17 cellular contexts compared by ENCODE assay signal in genomic region chr15:48681274-48681840, GRCh38. TPM values are rescaled to one million over a fixed set of nuclear protein-coding genes. Genes with fewer than 3 reads are reported as not detected.
DNase-seq lines count a peak whose midpoint lies in the region; ATAC-seq, FAIRE-seq and TF ChIP-seq lines count a peak whose summit lies in the region.
"Had no signal": no experiment of that assay in that cellular context is flagged by ENCODE, and none has a peak within 500 bp of the region (broad histone marks: within the 10 kb centered on the region; RNA-seq: fewer than 3 reads in every experiment).

No MANE protein-coding gene starts in this region.

- ATAC-seq in GM18502 (IDR thresholded peaks at IDR 0.05; ENCODE audit: poor library complexity, unreplicated experiment), result no peak
- ATAC-seq: gastrocnemius medialis had no signal

- H3K4me2 ChIP-seq in skeletal muscle satellite cell (ENCODE audit: low read length), result peak overlapping the region; percentile 26

- H3K27me3 ChIP-seq in skeletal muscle satellite cell (ENCODE audit: control insufficient read depth, insufficient read depth, low read length), result no peaks in the 10 kb centered on the region
- H3K27me3 ChIP-seq: gastrocnemius medialis, right atrium auricular region had no signal

- peak overlapping the region; percentile 39 for H3K9ac ChIP-seq in skeletal muscle satellite cell (ENCODE audit: low read depth, low read length)

- H3K4me1 ChIP-seq in skeletal muscle satellite cell (ENCODE audit: control insufficient read depth, insufficient read depth, low read length), result peaks cover 32% of the 10 kb centered on the region
- H3K4me1 ChIP-seq: gastrocnemius medialis, right atrium auricular region had no signal

- H3K4me3 ChIP-seq in epithelial cell of esophagus (ENCODE audit: low read length), result no peak overlapping the region
- no peak overlapping the region for H3K4me3 ChIP-seq in skeletal muscle satellite cell (ENCODE audit: low read length)
- H3K4me3 ChIP-seq: gastrocnemius medialis, right atrium auricular region had no signal

- DNase-seq in NCI-H2081 (lab: John Stamatoyannopoulos, UW) (peak; percentile 26 to 65), NCI-H2081 treated with DMSO at 0.1 percent for 48 hours (lab: John Stamatoyannopoulos, UW) (no peak), RPMI7951 (ENCODE audit: low read depth) (peak; percentile 79), epithelial cell of esophagus (ENCODE audit: low read depth) (peak; percentile 78), RCC 7860 (ENCODE audit: low spot score) (no peak), NAMALWA (ENCODE audit: low spot score) (no peak)
- DNase-seq: activated B cell treated with CpG ODN at 0.5 μM for 24 hours; activated effector memory CD4-positive, alpha-beta T cell treated with anti-CD3 and anti-CD28 coated beads, Interleukin-2, amount 50 U/mL, for 16 hours; effector CD4-positive, alpha-beta T cell; gastrocnemius medialis; NCI-H2171 treated with DMSO at 0.1 percent for 48 hours; OCI-M1; stimulated activated CD4-positive, alpha-beta T cell treated with anti-CD3 and anti-CD28 coated beads, Interleukin-4, amount 100 ng/mL, for 4 hours had no signal

- H3K36me3 ChIP-seq in skeletal muscle satellite cell (ENCODE audit: insufficient read depth, low read length), result no peaks in the 10 kb centered on the region
- H3K36me3 ChIP-seq: gastrocnemius medialis, right atrium auricular region had no signal

- no peaks in the 10 kb centered on the region for H3K9me3 ChIP-seq in skeletal muscle satellite cell (replicated peaks; ENCODE audit: low read length)
- H3K9me3 ChIP-seq: gastrocnemius medialis, right atrium auricular region had no signal

- no peak for FAIRE-seq in RCC 7860 (lab: Jason Lieb, UNC)
- FAIRE-seq: A204.1 had no signal

- no peak for TF ChIP-seq CTCF in epithelial cell of esophagus (IDR thresholded peaks at IDR 0.05; ENCODE audit: insufficient read depth, low read depth, low read length, missing control alignments)

RNA-seq across cellular contexts. Expression of gene FBN1, which starts 35.8 kb away (rescaled TPM):
- total RNA-seq in RPMI7951 (2014; rRNA removed; shearing (Covaris generic)), result 194 and 208 TPM in 2 replicates
- total RNA-seq in skeletal muscle satellite cell (2012; rRNA removed), result 1,022 and 1,293 TPM in 2 replicates

Comparison
In these comparisons a context has a peak if more than half of its experiments do, and no peak if none do; other contexts are left out.
1. DNase-seq: peak in NCI-H2081 (2 of 2), RPMI7951 (single experiment) and epithelial cell of esophagus (single experiment); none in NCI-H2081 treated with DMSO at 0.1 percent for 48 hours (single experiment), RCC 7860 (single experiment) and NAMALWA (single experiment).